33 cellular contexts compared by ENCODE assay signal in genomic region chr13:51869921-51870320, GRCh38. TPM values are rescaled to one million over a fixed set of nuclear protein-coding genes. Genes with fewer than 3 reads are reported as not detected.
"Had no signal": no experiment of that assay in that cellular context is flagged by ENCODE, and none has a peak within 500 bp of the region (broad histone marks: within the 10 kb centered on the region; RNA-seq: fewer than 3 reads in every experiment).

No MANE protein-coding gene starts in this region.

- H3K27ac Mint-ChIP-seq: activated B cell treated with CpG ODN at 0.5 μM for 24 hours; activated naive CD8-positive, alpha-beta T cell; activated T-helper 17 cell treated with anti-CD3 and anti-CD28 coated beads, Interleukin-2, amount 50 U/mL, for 72 hours; effector memory CD8-positive, alpha-beta T cell; T-helper 17 cell; T-helper 2 cell treated with Interferon-gamma antibody and Interleukin-4, amounts not matched to agents 5 μg/mL and 100 μg/mL, for 36 hours had no signal

- DNase-seq: activated B cell treated with CpG ODN at 0.5 μM for 24 hours; activated CD4-positive, alpha-beta T cell treated with anti-CD3 and anti-CD28 coated beads for 48 hours; activated CD4-positive, alpha-beta T cell treated with anti-CD3 and anti-CD28 coated beads, Interleukin-2, amount 50 U/mL, for 1 hour; activated CD4-positive, alpha-beta T cell treated with anti-CD3 and anti-CD28 coated beads, Interleukin-2, amount 50 U/mL, for 48 hours; activated effector memory CD4-positive, alpha-beta T cell treated with Interleukin-2 at 50 U/mL for 16 hours; activated gamma-delta T cell treated with Interleukin-2 at 50 U/mL for 16 hours; activated naive CD4-positive, alpha-beta T cell treated with anti-CD3 and anti-CD28 coated beads, Interleukin-2, amount 50 U/mL, for 16 hours; activated naive CD4-positive, alpha-beta T cell treated with Interleukin-2 at 50 U/mL for 16 hours; activated T-cell treated with anti-CD3 and anti-CD28 coated beads, Interleukin-2, amount 50 U/mL, for 4 hours; amniotic stem cell; anterior cingulate cortex; caudate nucleus; cortex of kidney; dermis blood vessel endothelial cell; effector CD4-positive, alpha-beta T cell; effector memory CD8-positive, alpha-beta T cell; erythroblast; esophagus squamous epithelium; foreskin melanocyte; T-helper 1 cell; T-helper 17 cell; T1000; WERI-Rb-1 had no signal

- H3K36me3 ChIP-seq: esophagus squamous epithelium, gastroesophageal sphincter, WERI-Rb-1 had no signal

- H3K4me3 Mint-ChIP-seq: activated B cell treated with CpG ODN at 0.5 μM for 24 hours; activated naive CD8-positive, alpha-beta T cell; activated T-cell treated with anti-CD3 and anti-CD28 coated beads, Interleukin-2, amount 50 U/mL, for 4 hours; activated T-helper 17 cell treated with anti-CD3 and anti-CD28 coated beads, Interleukin-2, amount 50 U/mL, for 72 hours; effector memory CD8-positive, alpha-beta T cell; T-helper 17 cell; T-helper 2 cell treated with Interferon-gamma antibody and Interleukin-4, amounts not matched to agents 5 μg/mL and 100 μg/mL, for 36 hours had no signal

- H3K4me1 Mint-ChIP-seq: activated B cell treated with CpG ODN at 0.5 μM for 24 hours; activated T-helper 17 cell treated with anti-CD3 and anti-CD28 coated beads, Interleukin-2, amount 50 U/mL, for 72 hours had no signal

- H3K9me3 Mint-ChIP-seq: activated B cell treated with CpG ODN at 0.5 μM for 24 hours; activated T-cell treated with anti-CD3 and anti-CD28 coated beads, Interleukin-2, amount 50 U/mL, for 4 hours; activated T-helper 17 cell treated with anti-CD3 and anti-CD28 coated beads, Interleukin-2, amount 50 U/mL, for 72 hours; effector memory CD8-positive, alpha-beta T cell; T-helper 2 cell treated with Interferon-gamma antibody and Interleukin-4, amounts not matched to agents 5 μg/mL and 100 μg/mL, for 36 hours had no signal

- H3K36me3 Mint-ChIP-seq: activated naive CD8-positive, alpha-beta T cell had no signal

- ATAC-seq: activated CD4-positive, CD25-positive, alpha-beta regulatory T cell treated with anti-CD3 and anti-CD28 coated beads, Interleukin-2, amount 50 U/mL, for 24 hours; activated T-cell treated with anti-CD3 and anti-CD28 coated beads, Interleukin-2, amount 50 U/mL, for 4 hours; activated T-helper 17 cell treated with anti-CD3 and anti-CD28 coated beads, Interleukin-2, amount 50 U/mL, for 72 hours; effector memory CD8-positive, alpha-beta T cell; gastroesophageal sphincter; T-helper 17 cell had no signal

- H3K9me3 ChIP-seq: esophagus squamous epithelium, gastroesophageal sphincter had no signal

- H3K27me3 ChIP-seq: gastroesophageal sphincter had no signal

- H3K4me1 ChIP-seq: esophagus squamous epithelium, gastroesophageal sphincter had no signal

- H3K4me3 ChIP-seq: esophagus squamous epithelium, gastroesophageal sphincter had no signal

- H3K27ac ChIP-seq: esophagus squamous epithelium, gastroesophageal sphincter, WERI-Rb-1 had no signal

RNA-seq across cellular contexts. Expression of gene CCDC70, which starts 8.2 kb away (rescaled TPM):
- total RNA-seq: activated B cell treated with CpG ODN at 0.5 μM for 24 hours; activated T-cell treated with anti-CD3 and anti-CD28 coated beads, Interleukin-2, amount 50 U/mL, for 4 hours; astrocyte; chondrocyte; dermis blood vessel endothelial cell; esophagus squamous epithelium; fibroblast of lung; fibroblast of villous mesenchyme; gastroesophageal sphincter; glomerular endothelial cell; T-helper 17 cell had no signal

RNA-seq across cellular contexts. Expression of gene TMEM272, which starts 24.9 kb away (rescaled TPM):
- total RNA-seq: activated B cell treated with CpG ODN at 0.5 μM for 24 hours, dermis blood vessel endothelial cell, esophagus squamous epithelium, fibroblast of lung, fibroblast of villous mesenchyme, glomerular endothelial cell had no signal
